16 cellular contexts compared by ENCODE assay signal in the genomic region with DNA sequence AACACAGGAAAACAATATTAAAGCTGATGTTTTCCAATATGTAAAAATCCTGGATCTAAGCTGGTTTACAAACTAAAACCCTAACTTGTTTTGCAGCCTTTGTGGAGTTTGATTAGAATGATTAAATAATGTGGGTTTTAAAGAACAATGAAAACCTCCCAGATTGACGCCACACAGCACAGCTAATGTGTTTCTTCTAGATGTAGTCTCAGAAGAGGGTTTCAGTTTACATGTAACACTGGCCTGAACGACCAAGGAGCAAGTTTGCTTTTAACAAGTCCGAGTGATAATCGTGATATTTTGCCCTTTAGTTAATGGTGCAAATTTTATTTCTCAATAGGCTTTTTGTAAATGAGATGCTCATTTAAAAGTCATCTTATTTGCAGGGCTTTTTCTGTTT. TPM values are rescaled to one million over a fixed set of nuclear protein-coding genes. Genes with fewer than 3 reads are reported as not detected.
"Had no signal": no experiment of that assay in that cellular context is flagged by ENCODE, and none has a peak within 500 bp of the region (broad histone marks: within the 10 kb centered on the region; RNA-seq: fewer than 3 reads in every experiment).

No MANE protein-coding gene starts in this region.

- ATAC-seq: left ventricle myocardium superior, pancreas had no signal

- H3K4me3 ChIP-seq: cardiac muscle cell, dorsolateral prefrontal cortex, pancreas, transverse colon had no signal

- H3K27me3 ChIP-seq: cardiac muscle cell had no signal

- H3K4me1 Mint-ChIP-seq: activated CD4-positive, alpha-beta T cell treated with anti-CD3 and anti-CD28 coated beads, Interleukin-2, amount 10 ng/mL, durations not matched to agents 7 days and 5 days; memory B cell had no signal

- DNase-seq: activated CD4-positive, alpha-beta T cell treated with anti-CD3 and anti-CD28 coated beads, Interleukin-2, amount 10 ng/mL, durations not matched to agents 7 days and 5 days; activated naive CD4-positive, alpha-beta T cell; aorta; dorsolateral prefrontal cortex; hypothalamus; left ventricle myocardium superior; pancreas; stimulated activated CD4-positive, alpha-beta T cell treated with anti-CD3 and anti-CD28 coated beads, Interleukin-15, amount 100 ng/mL, for 24 hours; stimulated activated CD4-positive, alpha-beta T cell treated with anti-CD3 and anti-CD28 coated beads, Interleukin-4, amount 100 ng/mL, for 24 hours; stimulated activated naive CD4-positive, alpha-beta T cell; substantia nigra; transverse colon had no signal

- H3K36me3 ChIP-seq: cardiac muscle cell, pancreas, transverse colon had no signal

- H3K4me1 ChIP-seq: pancreas, transverse colon had no signal

- H3K4me3 Mint-ChIP-seq: activated CD4-positive, alpha-beta T cell treated with anti-CD3 and anti-CD28 coated beads, Interleukin-2, amount 10 ng/mL, durations not matched to agents 7 days and 5 days; activated T-helper 1 cell treated with anti-CD3 and anti-CD28 coated beads, Interleukin-12 subunit alpha, Interleukin-12 subunit beta, Interleukin-2, Interleukin-4 antibody, amounts not matched to agents 30 ng/mL and 10 ng/mL and 1 ng/mL, durations not matched to agents 14 hours and 24 hours and 36 hours; memory B cell had no signal

- H3K9me3 Mint-ChIP-seq: activated CD4-positive, alpha-beta T cell treated with anti-CD3 and anti-CD28 coated beads, Interleukin-2, amount 10 ng/mL, durations not matched to agents 7 days and 5 days; activated T-helper 1 cell treated with anti-CD3 and anti-CD28 coated beads, Interleukin-12 subunit alpha, Interleukin-12 subunit beta, Interleukin-2, Interleukin-4 antibody, amounts not matched to agents 30 ng/mL and 10 ng/mL and 1 ng/mL, durations not matched to agents 14 hours and 24 hours and 36 hours; memory B cell had no signal

- H3K27ac ChIP-seq: cardiac muscle cell, dorsolateral prefrontal cortex, pancreas, transverse colon had no signal

- H3K9me3 ChIP-seq: pancreas, transverse colon had no signal

- H3K36me3 Mint-ChIP-seq: memory B cell had no signal

- H3K27ac Mint-ChIP-seq: activated CD4-positive, alpha-beta T cell treated with anti-CD3 and anti-CD28 coated beads, Interleukin-2, amount 10 ng/mL, durations not matched to agents 7 days and 5 days; activated T-helper 1 cell treated with anti-CD3 and anti-CD28 coated beads, Interleukin-12 subunit alpha, Interleukin-12 subunit beta, Interleukin-2, Interleukin-4 antibody, amounts not matched to agents 30 ng/mL and 10 ng/mL and 1 ng/mL, durations not matched to agents 14 hours and 24 hours and 36 hours; memory B cell had no signal

RNA-seq across cellular contexts. Expression of a gene that starts 11.0 kb away (rescaled TPM):
- total RNA-seq: activated CD4-positive, alpha-beta T cell treated with anti-CD3 and anti-CD28 coated beads, Interleukin-2, amount 10 ng/mL, durations not matched to agents 7 days and 5 days; activated CD8-positive, alpha-beta memory T cell treated with anti-CD3 and anti-CD28 coated beads for 36 hours; left ventricle myocardium superior had no signal
